In genomic region chr18:316391-316790, GRCh38 we compare ENCODE assay signal across 2 cellular contexts.
TF ChIP-seq lines count a peak whose summit lies in the region.

No MANE protein-coding gene starts in this region.

TF ChIP-seq in IMR-90, 13 proteins besides CTCF, POLR2A, EP300 and RAD21:
- TF ChIP-seq MAZ (IDR thresholded peaks at IDR 0.05; ENCODE audit: borderline replicate concordance, low read depth, low read length), result no peak
- no peak for TF ChIP-seq FOS (IDR thresholded peaks at IDR 0.05; ENCODE audit: low read depth, low read length)
- TF ChIP-seq CEBPB (IDR thresholded peaks at IDR 0.05; ENCODE audit: low read depth, low read length), result no peak
- no peak for TF ChIP-seq NFE2L2 (IDR thresholded peaks at IDR 0.05; ENCODE audit: low read depth, low read length)
- no peak for TF ChIP-seq USF2 (IDR thresholded peaks at IDR 0.05; ENCODE audit: low read depth, low read length)
- TF ChIP-seq MAFK (IDR thresholded peaks at IDR 0.05; ENCODE audit: low read depth, low read length), result no peak
- no peak for TF ChIP-seq SMC3 (IDR thresholded peaks at IDR 0.05; ENCODE audit: low read depth, low read length)
- no peak for TF ChIP-seq ELK1 (IDR thresholded peaks at IDR 0.05; ENCODE audit: borderline replicate concordance, low read depth, low read length)
- TF ChIP-seq RCOR1 (IDR thresholded peaks at IDR 0.05; ENCODE audit: insufficient replicate concordance, low read length), result no peak
- no peak for TF ChIP-seq BHLHE40 (IDR thresholded peaks at IDR 0.05; ENCODE audit: low read depth, low read length)
- no peak for TF ChIP-seq MXI1 (IDR thresholded peaks at IDR 0.05; ENCODE audit: borderline replicate concordance, low read depth, low read length)
- TF ChIP-seq CHD1 (IDR thresholded peaks at IDR 0.05; ENCODE audit: low read depth, low read length), result no peak
- no peak for TF ChIP-seq RFX5 (IDR thresholded peaks at IDR 0.05; ENCODE audit: low read depth, low read length)
TF ChIP-seq in IMR-90: peak in this region for 0.

TF ChIP-seq in endothelial cell of umbilical vein, 7 proteins besides CTCF, POLR2A, EP300 and RAD21:
- TF ChIP-seq FOS (IDR thresholded peaks at IDR 0.05; ENCODE audit: borderline replicate concordance, insufficient read depth, low read length) (no peak), JUN (IDR thresholded peaks at IDR 0.05; ENCODE audit: borderline replicate concordance, insufficient read depth, insufficient read length, low read depth) (peak; percentile 81)
TF ChIP-seq in endothelial cell of umbilical vein: peak in this region for 1.
